Comparison of ENCODE assay signal across 17 cellular contexts in the genomic region with DNA sequence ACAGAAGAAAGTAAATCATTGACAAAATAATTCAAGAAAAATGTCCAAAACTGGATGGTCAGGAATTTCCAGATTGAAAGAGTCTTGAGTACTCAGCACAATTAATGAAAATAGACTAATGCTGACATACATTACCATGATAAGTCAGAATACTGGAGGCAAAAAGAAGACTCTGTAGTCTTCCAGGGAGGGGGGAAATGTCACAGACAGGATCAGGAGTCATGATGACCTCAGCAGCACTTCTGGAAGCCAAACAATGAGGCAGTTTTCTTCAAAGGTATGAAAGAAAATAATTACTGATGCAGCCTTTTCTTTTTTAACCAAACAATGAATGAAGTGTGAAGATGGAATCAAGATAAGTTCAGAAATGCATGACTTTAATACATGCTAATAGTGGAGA. TPM values are rescaled to one million over a fixed set of nuclear protein-coding genes. Genes with fewer than 3 reads are reported as not detected.
"Had no signal": no experiment of that assay in that cellular context is flagged by ENCODE, and none has a peak within 500 bp of the region (broad histone marks: within the 10 kb centered on the region; RNA-seq: fewer than 3 reads in every experiment).

No MANE protein-coding gene starts in this region.

- H3K4me1 ChIP-seq: esophagus squamous epithelium, heart right ventricle, left ventricle myocardium inferior had no signal

- H3K27ac ChIP-seq: esophagus squamous epithelium, heart right ventricle, left ventricle myocardium inferior, VCaP had no signal

- H3K4me3 Mint-ChIP-seq: activated CD4-positive, alpha-beta T cell treated with anti-CD3 and anti-CD28 coated beads for 36 hours; activated CD8-positive, alpha-beta T cell treated with anti-CD3 and anti-CD28 coated beads for 36 hours; endodermal cell; nephron; stimulated activated naive CD8-positive, alpha-beta T cell treated with anti-CD3 and anti-CD28 coated beads, Interleukin-15, Interleukin-2, amounts not matched to agents 100 ng/mL and 50 ng/mL, for 24 hours; T-cell had no signal

- H3K9me3 ChIP-seq: esophagus squamous epithelium had no signal

- DNase-seq: activated CD4-positive, alpha-beta T cell treated with anti-CD3 and anti-CD28 coated beads for 36 hours; activated CD8-positive, alpha-beta memory T cell treated with anti-CD3 and anti-CD28 coated beads, Interleukin-2, amount 50 U/mL, for 4 hours; activated CD8-positive, alpha-beta T cell treated with anti-CD3 and anti-CD28 coated beads for 36 hours; cerebellar nuclear complex; endodermal cell; esophagus squamous epithelium; foreskin fibroblast; heart right ventricle; left ventricle myocardium inferior; mesenchymal stem cell; stimulated activated CD4-positive, alpha-beta T cell treated with anti-CD3 and anti-CD28 coated beads, Interleukin-2, amount 100 ng/mL, for 48 hours; T-cell had no signal

- ATAC-seq: activated CD4-positive, alpha-beta T cell treated with anti-CD3 and anti-CD28 coated beads for 36 hours; activated CD8-positive, alpha-beta T cell treated with anti-CD3 and anti-CD28 coated beads for 36 hours; heart right ventricle; T-cell had no signal

- H3K27me3 ChIP-seq: esophagus squamous epithelium, heart right ventricle had no signal

- H3K4me1 Mint-ChIP-seq: activated CD4-positive, alpha-beta T cell treated with anti-CD3 and anti-CD28 coated beads for 36 hours; endodermal cell; nephron; T-cell had no signal

- H3K27ac Mint-ChIP-seq: activated CD4-positive, alpha-beta T cell treated with anti-CD3 and anti-CD28 coated beads for 36 hours; activated CD8-positive, alpha-beta T cell treated with anti-CD3 and anti-CD28 coated beads for 36 hours; endodermal cell; nephron; stimulated activated naive CD8-positive, alpha-beta T cell treated with anti-CD3 and anti-CD28 coated beads, Interleukin-15, Interleukin-2, amounts not matched to agents 100 ng/mL and 50 ng/mL, for 24 hours had no signal

- H3K4me3 ChIP-seq: esophagus squamous epithelium, heart right ventricle, left ventricle myocardium inferior had no signal

RNA-seq across cellular contexts. Expression of a gene that starts 30.1 kb away (rescaled TPM):
- total RNA-seq: left ventricle myocardium inferior had no signal

RNA-seq across cellular contexts. Expression of a gene that starts 46.6 kb away (rescaled TPM):
- total RNA-seq: activated CD4-positive, alpha-beta T cell treated with anti-CD3 and anti-CD28 coated beads for 36 hours; activated CD8-positive, alpha-beta T cell treated with anti-CD3 and anti-CD28 coated beads for 36 hours; dermis microvascular lymphatic vessel endothelial cell; left ventricle myocardium inferior; ureter had no signal
